Comparison of ENCODE assay signal across 19 cellular contexts in genomic region chr16:69260019-69260418, GRCh38. TPM values are rescaled to one million over a fixed set of nuclear protein-coding genes. Genes with fewer than 3 reads are reported as not detected.
DNase-seq lines count a peak whose midpoint lies in the region; ATAC-seq, FAIRE-seq and TF ChIP-seq lines count a peak whose summit lies in the region.
"Had no signal": no experiment of that assay in that cellular context is flagged by ENCODE, and none has a peak within 500 bp of the region (broad histone marks: within the 10 kb centered on the region; RNA-seq: fewer than 3 reads in every experiment).

No MANE protein-coding gene starts in this region.

- H3K9me3 ChIP-seq in WERI-Rb-1 (ENCODE audit: severe bottlenecking) (no peaks in the 10 kb centered on the region), keratinocyte (ENCODE audit: control insufficient read depth, low read depth, low read length) (no peaks in the 10 kb centered on the region)

- H3K27ac ChIP-seq in WERI-Rb-1 (no peak overlapping the region), keratinocyte (ENCODE audit: control insufficient read depth, insufficient read depth, low read length) (no peak overlapping the region)
- H3K27ac ChIP-seq: coronary artery, GM23248 had no signal

- H2AFZ ChIP-seq in keratinocyte (ENCODE audit: control insufficient read depth, low read length): no peak overlapping the region
- H2AFZ ChIP-seq: GM23248 had no signal

- peaks cover 29% of the 10 kb centered on the region for H3K36me3 Mint-ChIP-seq in effector memory CD8-positive, alpha-beta T cell (ENCODE audit: insufficient read depth)

- H3K27ac Mint-ChIP-seq in effector memory CD8-positive, alpha-beta T cell: no peak overlapping the region
- H3K27ac Mint-ChIP-seq: activated T-cell treated with anti-CD3 and anti-CD28 coated beads, Interleukin-2, amount 50 U/mL, for 24 hours had no signal

- no peak overlapping the region for H3K9ac ChIP-seq in keratinocyte (ENCODE audit: control insufficient read depth, extremely low read depth, insufficient read depth, low read length)
- H3K9ac ChIP-seq: GM23248 had no signal

- no peaks in the 10 kb centered on the region for H3K4me1 ChIP-seq in keratinocyte (ENCODE audit: control insufficient read depth, extremely low read depth, insufficient read depth, low read length)

- peaks cover 2% of the 10 kb centered on the region for H3K79me2 ChIP-seq in keratinocyte (ENCODE audit: control insufficient read depth, insufficient read depth, low read length)

- H3K27me3 Mint-ChIP-seq in effector memory CD8-positive, alpha-beta T cell: no peaks in the 10 kb centered on the region
- H3K27me3 Mint-ChIP-seq: activated T-cell treated with anti-CD3 and anti-CD28 coated beads, Interleukin-2, amount 50 U/mL, for 24 hours; CD4-positive, CD25-positive, alpha-beta regulatory T cell had no signal

- no peaks in the 10 kb centered on the region for H4K20me1 ChIP-seq in keratinocyte (ENCODE audit: control insufficient read depth, extremely low read depth, insufficient read depth, low read length)

- ATAC-seq in effector memory CD8-positive, alpha-beta T cell (replicated peaks): no peak

- H3K4me2 ChIP-seq in keratinocyte (ENCODE audit: control insufficient read depth, extremely low read depth, insufficient read depth, low read depth, low read length): no peak overlapping the region

- no peak for FAIRE-seq in keratinocyte (lab: Jason Lieb, UNC)
- FAIRE-seq: bronchial epithelial cell, TTC549 had no signal

- dilution Hi-C loops in keratinocyte (cut with MboI; ENCODE audit: extremely low pct_ligation_motif_present, low sequenced_read_pairs): no loop called here

- DNase-seq in GM06990 (ENCODE audit: extremely low read depth, insufficient read length): no peak
- peak; percentile 13 for DNase-seq in H7
- DNase-seq in WERI-Rb-1: no peak
- DNase-seq in keratinocyte (ENCODE audit: low read depth, low spot score): no peak
- DNase-seq in kidney tubule cell (ENCODE audit: low spot score): no peak
- no peak for DNase-seq in effector memory CD8-positive, alpha-beta T cell
- DNase-seq in HCEC 1CT: no peak
- DNase-seq: activated CD4-positive, alpha-beta T cell treated with anti-CD3 and anti-CD28 coated beads for 4 hours; activated T-cell treated with anti-CD3 and anti-CD28 coated beads, Interleukin-2, amount 50 U/mL, for 24 hours; CD4-positive, CD25-positive, alpha-beta regulatory T cell; GM23248; kidney glomerular epithelial cell; NCI-H1092 treated with DMSO at 0.1 percent for 48 hours; NCI-H2081 treated with DMSO at 0.1 percent for 48 hours; NCI-H524 treated with DMSO at 0.1 percent for 48 hours; occipital lobe had no signal

- no peak overlapping the region for H3K4me3 Mint-ChIP-seq in effector memory CD8-positive, alpha-beta T cell
- H3K4me3 Mint-ChIP-seq: activated T-cell treated with anti-CD3 and anti-CD28 coated beads, Interleukin-2, amount 50 U/mL, for 24 hours; CD4-positive, CD25-positive, alpha-beta regulatory T cell had no signal

- no peaks in the 10 kb centered on the region for H3K27me3 ChIP-seq in GM06990 (replicated peaks; ENCODE audit: control insufficient read depth, insufficient read depth, low read length)
- H3K27me3 ChIP-seq in H7 (ENCODE audit: control insufficient read depth, insufficient read depth, low read length): no peaks in the 10 kb centered on the region
- no peaks in the 10 kb centered on the region for H3K27me3 ChIP-seq in WERI-Rb-1 (ENCODE audit: insufficient read depth, low read depth, severe bottlenecking)
- no peaks in the 10 kb centered on the region for H3K27me3 ChIP-seq in keratinocyte (ENCODE audit: control insufficient read depth, extremely low read depth, insufficient read depth, low read length)

- H3K4me3 ChIP-seq in GM06990 (replicated peaks; ENCODE audit: low read depth, low read length) (no peak overlapping the region), H7 (ENCODE audit: insufficient read depth, low read depth, low read length) (no peak overlapping the region), WERI-Rb-1 (ENCODE audit: low read depth, low read length) (no peak overlapping the region), keratinocyte (ENCODE audit: control insufficient read depth in 2 of 3, extremely low read depth in 1 of 3, insufficient read depth in 2 of 3, low read depth in 1 of 3, low read length in 3 of 3) (no peak overlapping the region)
- H3K4me3 ChIP-seq: coronary artery, GM23248 had no signal

- H3K36me3 ChIP-seq in GM06990 (ENCODE audit: control insufficient read depth, insufficient read depth, low read length) (no peaks in the 10 kb centered on the region), H7 (replicated peaks; ENCODE audit: control insufficient read depth, insufficient read depth, low read length) (peaks cover 2% of the 10 kb centered on the region), WERI-Rb-1 (peaks cover 13% of the 10 kb centered on the region; the same call in 1 of the 2 replicates), keratinocyte (ENCODE audit: control insufficient read depth in 2 of 2, extremely low read depth in 1 of 2, insufficient read depth in 2 of 2, low read length in 2 of 2) (no peaks in the 10 kb centered on the region)

- no peaks in the 10 kb centered on the region for H3K9me1 ChIP-seq in keratinocyte (ENCODE audit: control insufficient read depth, extremely low read depth, insufficient read depth, low read length)

- peak; percentile 10 for TF ChIP-seq CTCF in GM06990 (IDR thresholded peaks at IDR 0.05; ENCODE audit: insufficient read depth, low read length, poor library complexity, severe bottlenecking)
- TF ChIP-seq CTCF in WERI-Rb-1 (IDR thresholded peaks at IDR 0.05; ENCODE audit: low read depth, low read length): 0 out of 2 replicates have a peak, but pooled peaks have one; percentile 19
- peak; percentile 10 to 51 (median 21) for TF ChIP-seq CTCF in keratinocyte (optimal IDR thresholded peaks at IDR 0.05 in 1 of 3, IDR thresholded peaks at IDR 0.05 in 1 of 3, conservative IDR thresholded peaks at IDR 0.05 in 1 of 3; ENCODE audit: extremely low read depth in 1 of 3, insufficient read depth in 2 of 3, low read length in 3 of 3)

- peaks cover 4 to 18% of the 10 kb centered on the region in 2 donors for H3K4me1 Mint-ChIP-seq in effector memory CD8-positive, alpha-beta T cell (ENCODE audit: low read depth in 2 of 2)

- no peaks in the 10 kb centered on the region for H3K9me3 Mint-ChIP-seq in effector memory CD8-positive, alpha-beta T cell
- H3K9me3 Mint-ChIP-seq: activated T-cell treated with anti-CD3 and anti-CD28 coated beads, Interleukin-2, amount 50 U/mL, for 24 hours; CD4-positive, CD25-positive, alpha-beta regulatory T cell had no signal

RNA-seq across cellular contexts. Expression of gene VPS4A, which starts 51.1 kb away (rescaled TPM):
- 28.2 and 33.2 TPM in 2 replicates for total RNA-seq in H7 (2014; rRNA removed; shearing (Covaris generic))
- 18.2 to 25.3 TPM (median 20.2 TPM) in 3 replicates for polyA plus RNA-seq in keratinocyte
- polyA plus RNA-seq in keratinocyte (2011; ENCODE audit: low read depth): 11.6 TPM
- 24.5 and 31.2 TPM in 2 replicates for polyA plus RNA-seq in keratinocyte (2011; cell fraction: cytosol; rRNA removed)
- polyA plus RNA-seq in keratinocyte (2011; cell fraction: nucleus; rRNA removed): 31.2 and 39.7 TPM in 2 replicates
- polyA plus RNA-seq in keratinocyte (2012; ENCODE audit: low replicate concordance): 39.5 and 44.9 TPM in 2 replicates
- 26.6 to 37.6 TPM (median 27.9 TPM) in 3 replicates for polyA minus RNA-seq in keratinocyte
- polyA minus RNA-seq in keratinocyte (2011; cell fraction: cytosol; rRNA and poly(A)+ RNA removed): 25.3 TPM
- polyA minus RNA-seq in keratinocyte (2011; cell fraction: nucleus; rRNA and poly(A)+ RNA removed): 11.6 and 15.4 TPM in 2 replicates
